Comparison of ENCODE assay signal across 36 cellular contexts in the genomic region with DNA sequence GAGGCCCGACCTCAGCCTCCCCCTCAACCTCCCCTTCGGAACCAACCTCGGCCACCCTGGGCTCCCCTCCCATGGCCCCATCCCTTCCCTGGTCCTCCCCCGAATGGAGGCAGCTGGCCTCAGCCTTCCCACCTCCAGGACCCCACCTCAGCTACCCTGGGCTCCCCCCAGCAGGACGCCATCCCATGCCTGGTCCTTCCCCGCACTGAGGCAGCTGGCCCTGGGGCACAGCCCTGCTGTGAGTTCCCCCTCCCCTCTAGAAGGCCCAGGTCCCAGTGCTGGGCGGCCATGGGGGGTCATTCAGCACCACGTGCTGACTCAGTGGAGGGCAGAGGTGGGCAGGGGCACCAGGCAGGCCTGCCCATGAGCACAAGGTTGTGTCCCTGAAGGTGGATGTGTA. TPM values are rescaled to one million over a fixed set of nuclear protein-coding genes. Genes with fewer than 3 reads are reported as not detected.
"Had no signal": no experiment of that assay in that cellular context is flagged by ENCODE, and none has a peak within 500 bp of the region (broad histone marks: within the 10 kb centered on the region; RNA-seq: fewer than 3 reads in every experiment).

No MANE protein-coding gene starts in this region.

- H3K27ac ChIP-seq: esophagus muscularis mucosa, foreskin keratinocyte, gastroesophageal sphincter, heart left ventricle, hepatocyte, left lung, neural progenitor cell, prostate gland, right atrium auricular region, testis, tibial artery, upper lobe of left lung, uterus had no signal

- H3K27me3 ChIP-seq: esophagus muscularis mucosa, gastroesophageal sphincter, heart left ventricle, hepatocyte, left lung, neural progenitor cell, right atrium auricular region, testis, upper lobe of left lung, uterus had no signal

- H3K9ac ChIP-seq: neural progenitor cell had no signal

- H2AFZ ChIP-seq: hepatocyte, neural progenitor cell had no signal

- H3K27me3 Mint-ChIP-seq: naive B cell; stimulated activated naive CD8-positive, alpha-beta T cell treated with anti-CD3 and anti-CD28 coated beads, Interleukin-15, amount 100 ng/mL, for 72 hours had no signal

- H3K4me2 ChIP-seq: hepatocyte, neural progenitor cell, smooth muscle cell had no signal

- H3K27ac Mint-ChIP-seq: mesothelial cell of epicardium; naive B cell; nephron; neural progenitor cell; stimulated activated naive CD8-positive, alpha-beta T cell treated with anti-CD3 and anti-CD28 coated beads, Interleukin-15, amount 100 ng/mL, for 72 hours had no signal

- H3K9me3 ChIP-seq: esophagus muscularis mucosa, gastroesophageal sphincter, heart left ventricle, left lung, mucosa of descending colon, prostate gland, right atrium auricular region, testis, tibial artery, upper lobe of left lung, uterus had no signal

- H3K4me3 Mint-ChIP-seq: mesothelial cell of epicardium; naive B cell; nephron; neural progenitor cell; stimulated activated naive CD8-positive, alpha-beta T cell treated with anti-CD3 and anti-CD28 coated beads, Interleukin-15, amount 100 ng/mL, for 72 hours had no signal

- DNase-seq: effector CD8-positive, alpha-beta T cell; foreskin keratinocyte; heart left ventricle; kidney; left cardiac atrium; left lung; mesenchymal stem cell; naive B cell; stimulated activated CD4-positive, alpha-beta T cell treated with anti-CD3 and anti-CD28 coated beads, Interleukin-12 subunit alpha, Interleukin-12 subunit beta, amount 100 ng/mL, for 4 hours; stimulated activated CD4-positive, alpha-beta T cell treated with anti-CD3 and anti-CD28 coated beads, Interleukin-1b, Interleukin-23, amount 100 ng/mL, for 48 hours; stimulated activated CD4-positive, alpha-beta T cell treated with anti-CD3 and anti-CD28 coated beads, Interleukin-4, amount 100 ng/mL, for 1 hour; stimulated activated CD8-positive, alpha-beta memory T cell treated with anti-CD3 and anti-CD28 coated beads, Interleukin-4, amount 100 ng/mL, for 48 hours; stimulated activated naive CD4-positive, alpha-beta T cell; stimulated activated naive CD8-positive, alpha-beta T cell treated with anti-CD3 and anti-CD28 coated beads, Interleukin-15, amount 100 ng/mL, for 72 hours; testis; tibial artery; uterus had no signal

- FAIRE-seq: colon, endothelial cell of umbilical vein, kidney had no signal

- H3K4me1 ChIP-seq: foreskin keratinocyte, heart left ventricle, left lung, neural progenitor cell, prostate gland, right atrium auricular region, testis, tibial artery, uterus had no signal

- H3K4me3 ChIP-seq: esophagus muscularis mucosa, gastroesophageal sphincter, heart left ventricle, hepatocyte, left lung, mucosa of descending colon, neural progenitor cell, prostate gland, right atrium auricular region, smooth muscle cell, testis, tibial artery, upper lobe of left lung, uterus had no signal

- H3K4me1 Mint-ChIP-seq: mesothelial cell of epicardium; nephron; stimulated activated naive CD8-positive, alpha-beta T cell treated with anti-CD3 and anti-CD28 coated beads, Interleukin-15, amount 100 ng/mL, for 72 hours had no signal

- H3K36me3 ChIP-seq: gastroesophageal sphincter, heart left ventricle, left lung, neural progenitor cell, prostate gland, right atrium auricular region, tibial artery, upper lobe of left lung, uterus had no signal

- H3K79me2 ChIP-seq: hepatocyte had no signal

- ATAC-seq: gastroesophageal sphincter; heart left ventricle; left cardiac atrium; left lung; stimulated activated naive CD8-positive, alpha-beta T cell treated with anti-CD3 and anti-CD28 coated beads, Interleukin-15, amount 100 ng/mL, for 72 hours had no signal

- H3K36me3 Mint-ChIP-seq: mesothelial cell of epicardium, naive B cell, neural progenitor cell had no signal

- H3K9me3 Mint-ChIP-seq: mesothelial cell of epicardium, nephron had no signal

RNA-seq across cellular contexts. Expression of a gene that starts 28.9 kb away (rescaled TPM):
- total RNA-seq: endothelial cell of umbilical vein, epithelial cell of proximal tubule, esophagus muscularis mucosa, fibroblast of lung, foreskin keratinocyte, gastroesophageal sphincter, heart left ventricle, hepatocyte, kidney, left cardiac atrium, left lung, lower leg skin, lung microvascular endothelial cell, mucosa of descending colon, osteocyte, prostate gland, right atrium auricular region, sciatic nerve, smooth muscle cell, testis, upper lobe of left lung, uterus had no signal
- polyA plus RNA-seq: endothelial cell of umbilical vein, fibroblast of lung, foreskin keratinocyte, heart left ventricle, smooth muscle cell had no signal

RNA-seq across cellular contexts. Expression of a gene that starts 29.7 kb away (rescaled TPM):
- total RNA-seq: osteocyte had no signal
